31 cellular contexts compared by ENCODE assay signal in the genomic region with DNA sequence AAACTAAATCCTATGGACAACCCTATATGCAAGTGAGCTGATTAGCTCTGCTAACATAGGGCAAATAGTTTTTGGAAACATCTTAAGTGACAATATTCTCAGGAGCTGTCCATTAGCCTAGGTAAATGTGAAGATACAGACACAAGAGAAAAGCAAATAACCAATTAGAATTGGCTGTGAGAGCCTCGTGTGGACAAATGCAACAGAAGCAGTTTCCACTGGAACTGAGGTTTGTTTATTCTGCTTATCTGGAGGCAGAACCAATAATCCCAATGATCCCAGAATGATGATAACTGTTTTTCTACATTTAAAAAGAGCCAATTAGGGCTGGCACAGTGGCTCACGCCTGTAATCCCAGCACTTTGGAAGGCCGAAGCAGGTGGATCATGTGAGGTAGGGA.
"Had no signal": no experiment of that assay in that cellular context is flagged by ENCODE, and none has a peak within 500 bp of the region (broad histone marks: within the 10 kb centered on the region; RNA-seq: fewer than 3 reads in every experiment).

No MANE protein-coding gene starts in this region.

- H3K4me3 ChIP-seq: ascending aorta, cardiac muscle cell, colonic mucosa, gastroesophageal sphincter, lower lobe of right lung, spleen, testis had no signal

- DNase-seq: activated CD4-positive, alpha-beta memory T cell treated with anti-CD3 and anti-CD28 coated beads, Interleukin-2, amount 10 ng/mL, durations not matched to agents 7 days and 5 days; activated CD4-positive, alpha-beta T cell treated with anti-CD3 and anti-CD28 coated beads for 1 hour; activated CD4-positive, alpha-beta T cell treated with anti-CD3 and anti-CD28 coated beads, Interleukin-2, amount 10 ng/mL, durations not matched to agents 7 days and 5 days; activated CD8-positive, alpha-beta memory T cell treated with anti-CD3 and anti-CD28 coated beads, Interleukin-2, amount 50 U/mL, for 48 hours; activated gamma-delta T cell; activated naive CD4-positive, alpha-beta T cell treated with anti-CD3 and anti-CD28 coated beads, Interleukin-2, amount 10 ng/mL, durations not matched to agents 7 days and 5 days; activated naive CD8-positive, alpha-beta T cell treated with anti-CD3 and anti-CD28 coated beads, Interleukin-2, amount 10 ng/mL, durations not matched to agents 7 days and 5 days; activated T-cell treated with anti-CD3 and anti-CD28 coated beads, Interleukin-2, amount 50 U/mL, for 24 hours; cerebellar nuclear complex; colonic mucosa; effector CD8-positive, alpha-beta T cell; hippocampal formation; immature natural killer cell; kidney; left colon; lower lobe of right lung; mesenchymal stem cell; posterior cingulate gyrus; right cardiac atrium; spleen; stimulated activated CD4-positive, alpha-beta T cell treated with anti-CD3 and anti-CD28 coated beads, Interleukin-2, amount 100 ng/mL, for 48 hours; stimulated activated naive CD8-positive, alpha-beta T cell treated with anti-CD3 and anti-CD28 coated beads, Interleukin-15, Interleukin-2, amounts not matched to agents 100 U/mL and 50 U/mL, for 24 hours; T-helper 17 cell; T1000; testis; trophoblast cell had no signal

- ATAC-seq: gastroesophageal sphincter; left colon; lower lobe of right lung; natural killer cell treated with Interleukin-12 subunit alpha and Interleukin-12 subunit beta and Interleukin-15 and Interleukin-18, amount 100 ng/mL, for 72 hours; right cardiac atrium; stimulated activated naive CD8-positive, alpha-beta T cell treated with anti-CD3 and anti-CD28 coated beads, Interleukin-15, Interleukin-2, amounts not matched to agents 100 U/mL and 50 U/mL, for 24 hours; T-helper 17 cell; WTC11 had no signal
